Comparison of ENCODE assay signal across 1 cellular context in genomic region chr6:43277083-43277642, GRCh38.
TF ChIP-seq lines count a peak whose summit lies in the region.

No MANE protein-coding gene starts in this region.

TF ChIP-seq in HepG2, 621 proteins besides CTCF, POLR2A, EP300 and RAD21 (continued from another document and continues in another):
- TF ChIP-seq ATF6 (CRISPR knock-in tag; conservative IDR thresholded peaks at IDR 0.05) (no peak), HMGXB4 (CRISPR knock-in tag; IDR thresholded peaks at IDR 0.05; ENCODE audit: borderline replicate concordance in 1 of 2, low read depth in 1 of 2) (no peak), KMT2B (CRISPR knock-in tag; IDR thresholded peaks at IDR 0.05) (no peak; the same call in 1 of the 2 replicates), ZSCAN20 (CRISPR knock-in tag; IDR thresholded peaks at IDR 0.05; ENCODE audit: borderline replicate concordance) (no peak), ZNF557 (CRISPR knock-in tag; IDR thresholded peaks at IDR 0.05) (0 out of 2 replicates have a peak, but pooled peaks have one; percentile 70), CC2D1A (CRISPR knock-in tag; IDR thresholded peaks at IDR 0.05) (no peak), ZNF580 (CRISPR knock-in tag; IDR thresholded peaks at IDR 0.05; ENCODE audit: borderline replicate concordance, low read depth) (no peak), ZNF615 (CRISPR knock-in tag; IDR thresholded peaks at IDR 0.05; ENCODE audit: borderline replicate concordance) (0 out of 2 replicates have a peak, but pooled peaks have one; percentile 58), ATAD3A (CRISPR knock-in tag; IDR thresholded peaks at IDR 0.05) (no peak), ASH2L (IDR thresholded peaks at IDR 0.05; ENCODE audit: insufficient read length, low read depth, low read length) (no peak), ZBTB33 (CRISPR knock-in tag; IDR thresholded peaks at IDR 0.05) (0 out of 2 replicates have a peak, but pooled peaks have one; percentile 11), E2F2 (CRISPR knock-in tag; IDR thresholded peaks at IDR 0.05; ENCODE audit: borderline replicate concordance) (0 out of 2 replicates have a peak, but pooled peaks have one; percentile 46), KLF15 (CRISPR knock-in tag; IDR thresholded peaks at IDR 0.05; ENCODE audit: borderline replicate concordance) (no peak), ZXDC (CRISPR knock-in tag; IDR thresholded peaks at IDR 0.05) (0 out of 2 replicates have a peak, but pooled peaks have one; percentile 18), RFXAP (CRISPR knock-in tag; IDR thresholded peaks at IDR 0.05; ENCODE audit: borderline replicate concordance) (0 out of 2 replicates have a peak, but pooled peaks have one; percentile 66), MEIS2 (CRISPR knock-in tag; IDR thresholded peaks at IDR 0.05) (no peak), POGZ (CRISPR knock-in tag; IDR thresholded peaks at IDR 0.05) (0 out of 2 replicates have a peak, but pooled peaks have one; percentile 11), ZBTB10 (CRISPR knock-in tag; IDR thresholded peaks at IDR 0.05; ENCODE audit: borderline replicate concordance) (no peak), U2AF2 (IDR thresholded peaks at IDR 0.05; ENCODE audit: low read depth, low read length) (no peak), ZBTB39 (CRISPR knock-in tag; IDR thresholded peaks at IDR 0.05) (0 out of 2 replicates have a peak, but pooled peaks have one; percentile 51), RBM22 (optimal IDR thresholded peaks at IDR 0.05; ENCODE audit: low read length) (no peak), ZNF484 (CRISPR knock-in tag; IDR thresholded peaks at IDR 0.05; ENCODE audit: borderline replicate concordance, low read depth) (no peak), FOXO1 (CRISPR knock-in tag; IDR thresholded peaks at IDR 0.05) (0 out of 2 replicates have a peak, but pooled peaks have one; percentile 1), ZNF891 (CRISPR knock-in tag; IDR thresholded peaks at IDR 0.05) (no peak), ZNF879 (CRISPR knock-in tag; IDR thresholded peaks at IDR 0.05) (0 out of 2 replicates have a peak, but pooled peaks have one; percentile 33), ETV5 (CRISPR knock-in tag; IDR thresholded peaks at IDR 0.05; ENCODE audit: borderline replicate concordance) (no peak), MED1 (CRISPR knock-in tag; IDR thresholded peaks at IDR 0.05) (no peak), TAF15 (IDR thresholded peaks at IDR 0.05; ENCODE audit: low read depth, low read length, poor library complexity, severe bottlenecking) (no peak), AHDC1 (CRISPR knock-in tag; IDR thresholded peaks at IDR 0.05; ENCODE audit: borderline replicate concordance) (no peak), PREB (CRISPR knock-in tag; IDR thresholded peaks at IDR 0.05) (no peak), EED (CRISPR knock-in tag; IDR thresholded peaks at IDR 0.05) (no peak), GABPA (IDR thresholded peaks at IDR 0.05; ENCODE audit: low read depth, low read length) (no peak), GABPA (CRISPR knock-in tag; IDR thresholded peaks at IDR 0.05; ENCODE audit: low read depth) (no peak), ZNF451 (CRISPR knock-in tag; IDR thresholded peaks at IDR 0.05) (no peak; the same call in 1 of the 2 replicates), ZFX (CRISPR knock-in tag; IDR thresholded peaks at IDR 0.05; ENCODE audit: low read depth) (peak; percentile 13)
